ENCODE assay signal across 15 cellular contexts in the genomic region with DNA sequence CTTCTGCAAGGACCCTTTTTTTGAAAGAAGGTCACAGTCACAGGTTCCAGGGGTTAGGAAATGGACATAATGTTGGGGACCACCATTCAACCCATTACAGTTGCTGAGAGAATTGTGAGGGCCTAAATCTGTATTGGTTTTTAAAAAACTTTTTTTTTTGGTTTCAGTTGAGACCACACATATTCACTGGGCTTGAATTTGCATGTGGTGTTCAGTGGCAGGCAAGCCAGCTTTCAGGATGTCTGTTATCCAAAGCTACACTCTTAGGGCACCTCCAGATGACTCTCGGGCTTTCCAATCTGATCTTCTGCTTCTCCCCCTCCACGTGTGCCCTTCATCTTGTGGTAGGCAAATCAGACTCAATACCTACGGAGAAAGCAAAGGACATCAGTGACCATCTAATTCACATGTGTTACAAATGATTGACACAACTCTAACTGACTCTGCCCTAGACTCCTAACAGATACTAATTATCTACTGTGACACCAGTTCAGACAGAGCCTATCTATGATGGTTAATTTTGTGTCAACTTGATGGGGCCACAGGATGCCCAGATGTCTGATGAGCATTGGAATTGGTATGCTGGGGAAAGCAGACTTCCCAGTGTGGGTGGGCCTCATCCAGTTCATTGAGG.
DNase-seq lines count a peak whose midpoint lies in the region; ATAC-seq, FAIRE-seq and TF ChIP-seq lines count a peak whose summit lies in the region.
"Had no signal": no experiment of that assay in that cellular context is flagged by ENCODE, and none has a peak within 500 bp of the region (broad histone marks: within the 10 kb centered on the region; RNA-seq: fewer than 3 reads in every experiment).

No MANE protein-coding gene starts in this region.

- no peaks in the 10 kb centered on the region for H3K9me3 ChIP-seq in naive thymus-derived CD4-positive, alpha-beta T cell (ENCODE audit: control insufficient read depth in 2 of 3, low read length in 3 of 3)
- H3K9me3 ChIP-seq in vagina = no peaks in the 10 kb centered on the region
- H3K9me3 ChIP-seq: gastrocnemius medialis, right atrium auricular region had no signal

- CTCF ChIA-PET in naive thymus-derived CD4-positive, alpha-beta T cell (lab: Charles Lee) = no interaction called here

- H3K4me3 Mint-ChIP-seq in naive thymus-derived CD4-positive, alpha-beta T cell = no peak overlapping the region
- H3K4me3 Mint-ChIP-seq: naive B cell had no signal

- intact Hi-C loops in naive thymus-derived CD4-positive, alpha-beta T cell (cut with micrococcal nuclease) = no loop called here
- intact Hi-C loops in vagina (cut with DNase I) = no loop called here

- peak; percentile 45 for FAIRE-seq in GM19239 (lab: Jason Lieb, UNC)

- no peaks in the 10 kb centered on the region for H3K27me3 ChIP-seq in naive thymus-derived CD4-positive, alpha-beta T cell (ENCODE audit: control insufficient read depth in 2 of 2, insufficient read depth in 2 of 2, low read length in 2 of 2)
- no peaks in the 10 kb centered on the region for H3K27me3 ChIP-seq in vagina
- H3K27me3 ChIP-seq: gastrocnemius medialis, right atrium auricular region had no signal

- DNase-seq in GM12864 (ENCODE audit: low read depth) (peak; percentile 7), GM19239 (ENCODE audit: insufficient read length, low spot score) (peak; percentile 8), D341Med (ENCODE audit: low spot score) (no peak), vagina (ENCODE audit: extremely low spot score in 2 of 2) (no peak)
- no peak for DNase-seq in naive thymus-derived CD4-positive, alpha-beta T cell
- DNase-seq in stimulated activated naive CD4-positive, alpha-beta T cell treated with Interleukin-2 at 50 U/mL for 16 hours (lab: John Stamatoyannopoulos, UW) = no peak
- DNase-seq: aorta, gastrocnemius medialis, naive B cell, Right ventricle myocardium superior, WERI-Rb-1 had no signal

- POLR2A ChIA-PET in naive thymus-derived CD4-positive, alpha-beta T cell (lab: Charles Lee) = no interaction called here

- peaks cover 0 to 4% (median 0%) of the 10 kb centered on the region in 11 donors for H3K9me3 Mint-ChIP-seq in naive thymus-derived CD4-positive, alpha-beta T cell

- TF ChIP-seq CTCF in GM12864 (IDR thresholded peaks at IDR 0.05; ENCODE audit: low read depth, low read length, missing control alignments) = no peak
- no peak for TF ChIP-seq CTCF in vagina (IDR thresholded peaks at IDR 0.05)

- H3K4me3 ChIP-seq in GM12864 (ENCODE audit: low read depth, low read length) = no peak overlapping the region
- H3K4me3 ChIP-seq in naive thymus-derived CD4-positive, alpha-beta T cell (ENCODE audit: low read length) = no peak overlapping the region
- H3K4me3 ChIP-seq in vagina = no peak overlapping the region
- H3K4me3 ChIP-seq: gastrocnemius medialis, right atrium auricular region had no signal

- no peaks in the 10 kb centered on the region for H3K36me3 ChIP-seq in naive thymus-derived CD4-positive, alpha-beta T cell (ENCODE audit: control insufficient read depth in 2 of 3, insufficient read depth in 3 of 3, low read length in 3 of 3)
- H3K36me3 ChIP-seq in vagina = no peaks in the 10 kb centered on the region
- H3K36me3 ChIP-seq: gastrocnemius medialis, right atrium auricular region, WERI-Rb-1 had no signal

- H3K27ac Mint-ChIP-seq in naive thymus-derived CD4-positive, alpha-beta T cell = no peak overlapping the region
- H3K27ac Mint-ChIP-seq: naive B cell had no signal

- no peak overlapping the region for H3K27ac ChIP-seq in naive thymus-derived CD4-positive, alpha-beta T cell (ENCODE audit: low read depth, low read length)
- H3K27ac ChIP-seq in vagina = no peak overlapping the region
- H3K27ac ChIP-seq: 22Rv1, gastrocnemius medialis, right atrium auricular region, WERI-Rb-1 had no signal

- H3K4me1 ChIP-seq in naive thymus-derived CD4-positive, alpha-beta T cell (ENCODE audit: control insufficient read depth in 2 of 2, insufficient read depth in 2 of 2, low read length in 2 of 2) = no peaks in the 10 kb centered on the region
- peaks cover 10% of the 10 kb centered on the region for H3K4me1 ChIP-seq in vagina
- H3K4me1 ChIP-seq: gastrocnemius medialis, right atrium auricular region had no signal

- no peaks in the 10 kb centered on the region for H3K4me1 Mint-ChIP-seq in naive thymus-derived CD4-positive, alpha-beta T cell
- H3K4me1 Mint-ChIP-seq: naive B cell had no signal

- peak; percentile 72 for ATAC-seq in GM21737 (IDR thresholded peaks at IDR 0.05; ENCODE audit: unreplicated experiment)
- ATAC-seq in HG03135 (IDR thresholded peaks at IDR 0.05; ENCODE audit: unreplicated experiment) = peak; percentile 84
- no peak for ATAC-seq in naive thymus-derived CD4-positive, alpha-beta T cell

- H3K36me3 Mint-ChIP-seq in naive thymus-derived CD4-positive, alpha-beta T cell = no peaks in the 10 kb centered on the region
- H3K36me3 Mint-ChIP-seq: naive B cell had no signal

- no peak for TF ChIP-seq POLR2A in vagina (IDR thresholded peaks at IDR 0.05)

- peaks cover 0 to 9% (median 4%) of the 10 kb centered on the region in 5 donors for H3K27me3 Mint-ChIP-seq in naive thymus-derived CD4-positive, alpha-beta T cell

Comparison
In these comparisons a context has a peak if more than half of its experiments do, and no peak if none do; other contexts are left out.
1. DNase-seq: peak in GM12864 (single experiment) and GM19239 (single experiment); none in naive thymus-derived CD4-positive, alpha-beta T cell (0 of 9), D341Med (single experiment), vagina (0 of 2) and stimulated activated naive CD4-positive, alpha-beta T cell treated with Interleukin-2 at 50 U/mL for 16 hours (single experiment).